Comparison of ENCODE assay signal across 14 cellular contexts in genomic region chr5:155418960-155419579, GRCh38.
DNase-seq lines count a peak whose midpoint lies in the region; ATAC-seq lines count a peak whose summit lies in the region.
"Had no signal": no experiment of that assay in that cellular context is flagged by ENCODE, and none has a peak within 500 bp of the region (broad histone marks: within the 10 kb centered on the region; RNA-seq: fewer than 3 reads in every experiment).

No MANE protein-coding gene starts in this region.

- intact Hi-C loops in Right ventricle myocardium inferior (cut with DNase I): no loop called here

- no peak for ATAC-seq in Right ventricle myocardium inferior
- ATAC-seq in HG03108 (IDR thresholded peaks at IDR 0.05; ENCODE audit: unreplicated experiment): no peak
- ATAC-seq: GM12878, PC-3 had no signal

- peak; percentile 9 for DNase-seq in DMS 273 treated with DMSO at 0.1 percent for 48 hours (lab: John Stamatoyannopoulos, UW)
- peak; percentile 32 for DNase-seq in NCI-H69 (lab: John Stamatoyannopoulos, UW)
- DNase-seq in kidney glomerular epithelial cell (lab: John Stamatoyannopoulos, UW): peak; percentile 54
- DNase-seq in renal cortical epithelial cell (ENCODE audit: low read depth): peak; percentile 3
- no peak for DNase-seq in SK-N-DZ (ENCODE audit: low spot score)
- DNase-seq in Right ventricle myocardium inferior (ENCODE audit: missing footprints): no peak
- DNase-seq: DMS53, MG63, NCI-H1105 treated with DMSO at 0.1 percent for 48 hours, NCI-H2029, NCI-H526, PC-3 had no signal

Comparison
In these comparisons a context has a peak if more than half of its experiments do, and no peak if none do; other contexts are left out.
1. DNase-seq: peak in DMS 273 treated with DMSO at 0.1 percent for 48 hours (single experiment), NCI-H69 (single experiment), kidney glomerular epithelial cell (single experiment) and renal cortical epithelial cell (single experiment); none in SK-N-DZ (single experiment) and Right ventricle myocardium inferior (single experiment).